ENCODE assay signal across 7 cellular contexts in the genomic region with DNA sequence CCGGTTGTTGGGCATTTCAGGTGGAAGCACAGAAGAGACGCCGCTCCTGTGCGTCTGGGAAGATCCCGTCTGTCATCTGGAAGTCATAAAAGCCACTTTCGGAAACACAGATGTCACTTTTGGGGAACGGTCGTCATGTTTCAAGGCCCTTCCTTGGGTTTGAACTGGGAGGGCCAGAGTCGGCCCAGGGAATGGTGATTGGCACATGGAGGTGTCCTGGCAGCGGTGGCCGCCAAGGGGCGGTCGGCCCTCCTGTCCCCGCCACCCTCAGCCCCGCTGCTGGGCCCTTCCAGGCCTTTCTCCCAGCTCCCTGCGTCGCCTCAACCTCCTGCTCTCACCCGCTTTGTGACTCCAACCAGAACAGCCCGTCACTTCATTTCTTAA.
"Had no signal": no experiment of that assay in that cellular context is flagged by ENCODE, and none has a peak within 500 bp of the region (broad histone marks: within the 10 kb centered on the region; RNA-seq: fewer than 3 reads in every experiment).

No MANE protein-coding gene starts in this region.

- H3K4me1 ChIP-seq: right atrium auricular region, tibial nerve had no signal

- H3K9me3 ChIP-seq: neutrophil, right atrium auricular region, tibial nerve had no signal

- H3K27ac ChIP-seq: brain microvascular endothelial cell, neutrophil, right atrium auricular region, tibial nerve had no signal

- H3K36me3 ChIP-seq: brain microvascular endothelial cell, neutrophil, right atrium auricular region, tibial nerve had no signal

- H3K4me2 ChIP-seq: smooth muscle cell had no signal

- H3K4me3 ChIP-seq: right atrium auricular region, smooth muscle cell, tibial nerve had no signal

- H3K27me3 ChIP-seq: brain microvascular endothelial cell, right atrium auricular region, tibial nerve had no signal

- DNase-seq: activated effector memory CD4-positive, alpha-beta T cell treated with Interleukin-2 at 50 U/mL for 16 hours; activated T-cell treated with anti-CD3 and anti-CD28 coated beads, Interleukin-2, amount 50 U/mL, for 24 hours had no signal
